20 cellular contexts compared by ENCODE assay signal in genomic region chr20:47573586-47573985, GRCh38.
DNase-seq lines count a peak whose midpoint lies in the region; ATAC-seq, FAIRE-seq and TF ChIP-seq lines count a peak whose summit lies in the region.
"Had no signal": no experiment of that assay in that cellular context is flagged by ENCODE, and none has a peak within 500 bp of the region (broad histone marks: within the 10 kb centered on the region; RNA-seq: fewer than 3 reads in every experiment).

No MANE protein-coding gene starts in this region.

- H3K36me3 Mint-ChIP-seq in endodermal cell (ENCODE audit: low read depth): peaks cover 22% of the 10 kb centered on the region

- H3K27me3 ChIP-seq in HepG2 (ENCODE audit: control insufficient read depth in 1 of 2, insufficient read depth in 2 of 2, low read length in 2 of 2) (no peaks in the 10 kb centered on the region), right lobe of liver (no peaks in the 10 kb centered on the region), OCI-LY3 (ENCODE audit: low read depth, low read length) (no peaks in the 10 kb centered on the region), endodermal cell (ENCODE audit: control insufficient read depth, insufficient read depth, low read length, poor library complexity, severe bottlenecking) (no peaks in the 10 kb centered on the region)
- H3K27me3 ChIP-seq: thyroid gland had no signal

- H3K27ac ChIP-seq in HepG2 (ENCODE audit: extremely low read length, insufficient read depth, low read length) (peak overlapping the region; percentile 13), right lobe of liver (peak overlapping the region in 1 of 3 donors; percentile 2), OCI-LY3 (ENCODE audit: low read length) (peak overlapping the region; percentile 4; the same call in 1 of the 2 replicates), endodermal cell (ENCODE audit: low read depth, low read length) (no peak overlapping the region)
- H3K27ac ChIP-seq: prostate gland, thyroid gland had no signal

- POLR2A ChIA-PET in HepG2 (lab: Yijun Ruan, JAX): interaction anchor here (1.4 kb wide), 1 partner anchor 72 kb away, joined by 5 read pairs; the partner anchor contains the start of gene NCOA3

- no peak for FAIRE-seq in HepG2 (lab: Jason Lieb, UNC)
- FAIRE-seq: GM12892 had no signal

- H4K20me1 ChIP-seq in HepG2 (ENCODE audit: insufficient read depth, low read length) (peaks cover 4% of the 10 kb centered on the region), OCI-LY3 (ENCODE audit: insufficient read depth, low read length) (peaks cover 93% of the 10 kb centered on the region)

- TF ChIP-seq EP300 in HepG2 (IDR thresholded peaks at IDR 0.05; ENCODE audit: low read depth in 2 of 2, low read length in 2 of 2) (no peak), HepG2 (CRISPR knock-in tag; IDR thresholded peaks at IDR 0.05; ENCODE audit: borderline replicate concordance) (no peak)

- WGBS in HepG2 (ENCODE audit: low lambda C conversion rate): 66% methylated on average over 3 of the region's 3 CpGs
- 51% methylated on average over 3 of the region's 3 CpGs for WGBS in right lobe of liver (ENCODE audit: insufficient coverage, low coverage, low lambda C conversion rate, missing lambda C conversion rate)
- WGBS in endodermal cell (ENCODE audit: insufficient coverage in 1 of 2, insufficient read length in 1 of 2), 2 experiments: 43 to 65% methylated on average over 3 of the region's 3 CpGs

- no peak overlapping the region for H3K9ac ChIP-seq in HepG2 (ENCODE audit: insufficient read depth, low read depth, low read length)
- H3K9ac ChIP-seq in OCI-LY3 (ENCODE audit: low read length): no peak overlapping the region
- H3K9ac ChIP-seq in endodermal cell (ENCODE audit: extremely low read depth, low read length, poor library complexity, severe bottlenecking): no peak overlapping the region

- peak overlapping the region; percentile 42 for H3K27ac Mint-ChIP-seq in endodermal cell
- H3K27ac Mint-ChIP-seq: dendritic cell treated with granulocyte-macrophage colony-stimulating factor and Interleukin-4, amounts not matched to agents 40 ng/mL and 50 ng/mL, for 4 days; natural killer cell treated with Interleukin-12 subunit alpha and Interleukin-12 subunit beta and Interleukin-15 and Interleukin-18, amount 100 ng/mL, for 72 hours had no signal

- in situ Hi-C loops in HepG2 (cut with HindIII; ENCODE audit: extremely low pct_ligation_motif_present, low pct_unique_long_range_greater_than_20kb): no loop called here

- DNase-seq in HepG2 (ENCODE audit: low spot score) (no peak), right lobe of liver (no peak), endodermal cell (no peak), NCI-H2107 (lab: John Stamatoyannopoulos, UW) (no peak)
- DNase-seq in effector CD4-positive, alpha-beta T cell: no peak
- DNase-seq: activated naive CD4-positive, alpha-beta T cell treated with Interleukin-2 at 50 U/mL for 16 hours; GF-D8; NCI-H1436; NCI-H345; NK-92 treated with Interleukin-12 subunit alpha and Interleukin-12 subunit beta, amount 100 ng/mL, for 24 hours; T-helper 1 cell; thyroid gland had no signal

- CTCF ChIA-PET in HepG2 (lab: Yijun Ruan, JAX; ENCODE audit: low intra/inter-chr PET ratio, low total read pairs): interaction anchor here (0.5 kb wide), 1 partner anchor 190 kb away, joined by 3 read pairs; no protein-coding TSS in a partner anchor

- peaks cover 21% of the 10 kb centered on the region for H3K9me3 Mint-ChIP-seq in endodermal cell
- H3K9me3 Mint-ChIP-seq: dendritic cell treated with granulocyte-macrophage colony-stimulating factor and Interleukin-4, amounts not matched to agents 40 ng/mL and 50 ng/mL, for 4 days; natural killer cell treated with Interleukin-12 subunit alpha and Interleukin-12 subunit beta and Interleukin-15 and Interleukin-18, amount 100 ng/mL, for 72 hours had no signal

- H3K79me2 ChIP-seq in HepG2 (ENCODE audit: insufficient read depth, low read length) (peaks cover 95% of the 10 kb centered on the region), OCI-LY3 (ENCODE audit: low read length) (peaks cover 100% of the 10 kb centered on the region)

- H2AFZ ChIP-seq in HepG2 (ENCODE audit: low read length): no peak overlapping the region
- no peak overlapping the region for H2AFZ ChIP-seq in OCI-LY3 (ENCODE audit: low read depth, low read length)

- ATAC-seq in HepG2 (no peak), right lobe of liver (no peak), HG03378 (IDR thresholded peaks at IDR 0.05; ENCODE audit: unreplicated experiment) (no peak), HG03460 (IDR thresholded peaks at IDR 0.05; ENCODE audit: unreplicated experiment) (no peak)
- ATAC-seq: natural killer cell treated with Interleukin-12 subunit alpha and Interleukin-12 subunit beta and Interleukin-15 and Interleukin-18, amount 100 ng/mL, for 72 hours had no signal

- intact Hi-C loops in HepG2 (cut with micrococcal nuclease; ENCODE audit: unreplicated experiment): no loop called here
- intact Hi-C loops in right lobe of liver (cut with DNase I): no loop called here

- H3K9me3 ChIP-seq in HepG2 (ENCODE audit: low read length) (peaks cover 7% of the 10 kb centered on the region), right lobe of liver (no peaks in the 10 kb centered on the region), OCI-LY3 (ENCODE audit: insufficient read depth, low read length) (peaks cover 5% of the 10 kb centered on the region; the same call in 1 of the 2 replicates), endodermal cell (ENCODE audit: control insufficient read depth, low read length) (peaks cover 25% of the 10 kb centered on the region)
- H3K9me3 ChIP-seq: prostate gland, thyroid gland had no signal

- H3K4me3 ChIP-seq in HepG2 (replicated peaks in 1 of 3; ENCODE audit: insufficient read depth in 1 of 3, low read depth in 2 of 3, low read length in 3 of 3) (no peak overlapping the region), right lobe of liver (no peak overlapping the region), OCI-LY3 (ENCODE audit: low read length) (no peak overlapping the region), endodermal cell (ENCODE audit: low read length) (no peak overlapping the region)
- H3K4me3 ChIP-seq: lung, prostate gland, thyroid gland had no signal

- no peak for TF ChIP-seq POLR2A in HepG2 (IDR thresholded peaks at IDR 0.05; ENCODE audit: insufficient read depth in 1 of 2, low read depth in 2 of 2, low read length in 2 of 2)
- TF ChIP-seq POLR2A in right lobe of liver (IDR thresholded peaks at IDR 0.05): no peak

- no peaks in the 10 kb centered on the region for H3K27me3 Mint-ChIP-seq in endodermal cell (ENCODE audit: insufficient read depth)
- H3K27me3 Mint-ChIP-seq: dendritic cell treated with granulocyte-macrophage colony-stimulating factor and Interleukin-4, amounts not matched to agents 40 ng/mL and 50 ng/mL, for 4 days; natural killer cell treated with Interleukin-12 subunit alpha and Interleukin-12 subunit beta and Interleukin-15 and Interleukin-18, amount 100 ng/mL, for 72 hours had no signal

- TF ChIP-seq CTCF in HepG2 (CRISPR knock-in tag; IDR thresholded peaks at IDR 0.05) (no peak), right lobe of liver (IDR thresholded peaks at IDR 0.05) (no peak), OCI-LY3 (IDR thresholded peaks at IDR 0.05; ENCODE audit: low read depth, low read length) (no peak), endodermal cell (conservative IDR thresholded peaks at IDR 0.05) (no peak)

- no TSS peak for BruUV-seq in HepG2 (replicated peaks; lab: Mats Ljungman, UMichigan)

- TF ChIP-seq RAD21 in HepG2 (CRISPR knock-in tag; IDR thresholded peaks at IDR 0.05): no peak

- peaks cover 35% of the 10 kb centered on the region for H3K4me1 Mint-ChIP-seq in endodermal cell

- H3K36me3 ChIP-seq in HepG2 (replicated peaks in 1 of 2; ENCODE audit: control insufficient read depth in 1 of 2, insufficient read depth in 2 of 2, low read length in 2 of 2): peaks cover 0 to 2% of the 10 kb centered on the region in 2 experiments; a peak in 2 of 5 replicates
- H3K36me3 ChIP-seq in right lobe of liver: no peaks in the 10 kb centered on the region
- H3K36me3 ChIP-seq in OCI-LY3 (replicated peaks; ENCODE audit: low read depth, low read length): peaks cover 29% of the 10 kb centered on the region
- H3K36me3 ChIP-seq in endodermal cell (ENCODE audit: control insufficient read depth, insufficient read depth, low read length): no peaks in the 10 kb centered on the region
- H3K36me3 ChIP-seq: prostate gland, thyroid gland had no signal

- H3K4me3 Mint-ChIP-seq in endodermal cell: no peak overlapping the region
- H3K4me3 Mint-ChIP-seq: dendritic cell treated with granulocyte-macrophage colony-stimulating factor and Interleukin-4, amounts not matched to agents 40 ng/mL and 50 ng/mL, for 4 days; natural killer cell treated with Interleukin-12 subunit alpha and Interleukin-12 subunit beta and Interleukin-15 and Interleukin-18, amount 100 ng/mL, for 72 hours had no signal

- H3K4me2 ChIP-seq in HepG2 (ENCODE audit: low read depth, low read length) (no peak overlapping the region), OCI-LY3 (ENCODE audit: low read length) (peak overlapping the region; percentile 13; the same call in 1 of the 2 replicates)

- peaks cover 74% of the 10 kb centered on the region for H3K4me1 ChIP-seq in HepG2 (ENCODE audit: insufficient read depth, low read length)
- H3K4me1 ChIP-seq in right lobe of liver: peaks cover 0 to 46% (median 22%) of the 10 kb centered on the region in 4 donors
- peaks cover 46% of the 10 kb centered on the region for H3K4me1 ChIP-seq in OCI-LY3 (ENCODE audit: low read length)
- peaks cover 9% of the 10 kb centered on the region for H3K4me1 ChIP-seq in endodermal cell (ENCODE audit: control insufficient read depth, insufficient read depth, low read length)
- H3K4me1 ChIP-seq: prostate gland had no signal

TF ChIP-seq in HepG2, 621 proteins besides CTCF, POLR2A, EP300 and RAD21 (continues in another document):
- TF ChIP-seq ZNF17 (CRISPR knock-in tag; IDR thresholded peaks at IDR 0.05) (no peak), ZFP36L2 (CRISPR knock-in tag; IDR thresholded peaks at IDR 0.05) (no peak), AHR (CRISPR knock-in tag; IDR thresholded peaks at IDR 0.05) (no peak), ZFP82 (CRISPR knock-in tag; IDR thresholded peaks at IDR 0.05; ENCODE audit: borderline replicate concordance) (no peak), RFX3 (CRISPR knock-in tag; IDR thresholded peaks at IDR 0.05) (no peak), ZNF280B (CRISPR knock-in tag; IDR thresholded peaks at IDR 0.05; ENCODE audit: borderline replicate concordance) (no peak), MIXL1 (CRISPR knock-in tag; IDR thresholded peaks at IDR 0.05) (no peak)
